ENCODE assay signal across 9 cellular contexts in the genomic region with DNA sequence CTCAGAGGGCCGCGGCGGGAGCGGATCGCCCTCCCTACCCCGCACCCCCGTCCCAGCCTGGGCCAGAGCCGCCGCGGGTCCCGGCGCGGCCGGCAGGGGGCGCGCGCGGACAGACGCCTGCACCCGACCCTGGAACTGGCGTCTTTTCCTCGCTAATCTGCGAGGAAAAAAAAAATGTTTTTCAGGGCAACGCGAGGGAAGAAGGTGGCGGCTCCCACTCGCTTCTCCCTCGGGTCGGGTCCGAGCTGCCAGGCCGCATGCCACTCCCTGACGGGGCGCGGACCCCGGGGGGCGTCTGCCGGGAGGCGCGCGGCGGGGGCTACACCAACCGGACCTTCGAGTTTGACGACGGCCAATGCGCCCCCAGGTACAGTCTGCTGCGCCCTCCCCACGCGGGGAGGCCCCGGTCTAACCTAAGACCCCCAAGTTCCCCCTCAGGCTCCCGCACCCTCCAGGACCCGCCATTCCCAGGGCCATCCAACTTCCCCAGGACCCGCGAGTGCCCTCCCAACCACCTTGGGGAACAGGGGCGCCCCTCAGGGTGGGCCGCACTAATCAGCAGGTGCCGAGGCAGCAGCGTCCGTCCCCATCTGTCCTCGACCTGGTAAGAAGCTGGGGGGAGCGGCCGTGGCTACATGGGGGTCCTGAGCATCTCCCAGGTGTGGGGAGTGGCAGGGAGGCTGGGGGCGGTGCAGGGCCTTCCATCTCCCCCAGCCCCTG. TPM values are rescaled to one million over a fixed set of nuclear protein-coding genes. Genes with fewer than 3 reads are reported as not detected.
DNase-seq lines count a peak whose midpoint lies in the region; ATAC-seq, FAIRE-seq and TF ChIP-seq lines count a peak whose summit lies in the region.
"Had no signal": no experiment of that assay in that cellular context is flagged by ENCODE, and none has a peak within 500 bp of the region (broad histone marks: within the 10 kb centered on the region; RNA-seq: fewer than 3 reads in every experiment).

TSS of gene KCNT1 (plus strand) at position 184 of the 720 bp plus-strand sequence. CDS start at position 258, 74 bp downstream.

- in situ Hi-C loops in IMR-90 (cut with MboI; ENCODE audit: low sequenced_read_pairs) = loop anchor here (10.0 kb wide), 1 partner anchor 423 kb away; no protein-coding TSS in a partner anchor

- H3K79me1 ChIP-seq in IMR-90 (ENCODE audit: low read depth in 1 of 2, low read length in 2 of 2) = no peaks in the 10 kb centered on the region

- H2BK15ac ChIP-seq in IMR-90 (ENCODE audit: low read depth, low read length) = no peak within 1 kb of the TSS

- intact Hi-C loops in IMR-90 (cut with micrococcal nuclease) = loop anchor here (5.0 kb wide), 1 partner anchor 260 kb away; the partner anchor contains the start of gene UBAC1
- intact Hi-C loops in MCF 10A (cut with micrococcal nuclease) = loop anchor here (10.0 kb wide), 1 partner anchor 97 kb away; no protein-coding TSS in a partner anchor
- intact Hi-C loops in kidney (cut with DNase I) = no loop called here
- intact Hi-C loops in lower leg skin (cut with DNase I; ENCODE audit: low total_unique reads) = no loop called here

- dilution Hi-C loops in IMR-90 (cut with HindIII; ENCODE audit: low sequenced_read_pairs, unreplicated experiment) = no loop called here

- H3K9me3 ChIP-seq in IMR-90 (ENCODE audit: control insufficient read depth, insufficient read depth, low read length) = no peaks in the 10 kb centered on the region
- H3K9me3 ChIP-seq in kidney (ENCODE audit: control insufficient read depth in 1 of 2, low read length in 2 of 2) = no peaks in the 10 kb centered on the region

- H2AK5ac ChIP-seq in IMR-90 (ENCODE audit: low read depth, low read length) = no peak within 1 kb of the TSS

- no TSS peak for BruUV-seq in IMR-90 (replicated peaks; lab: Mats Ljungman, UMichigan)
- no TSS peak for BruUV-seq in MCF 10A (replicated peaks; lab: Mats Ljungman, UMichigan)

- H3K18ac ChIP-seq in IMR-90 (ENCODE audit: low read depth, low read length) = no peak within 1 kb of the TSS

- H3K27me3 ChIP-seq in IMR-90 (ENCODE audit: control insufficient read depth, insufficient read depth, low read length) = peaks cover 18% of the 10 kb centered on the region; the same call in 1 of the 2 replicates

- no peak within 1 kb of the TSS for H4K91ac ChIP-seq in IMR-90 (ENCODE audit: insufficient read depth, low read depth, low read length)

- H3K4me3 Mint-ChIP-seq in MCF 10A (ENCODE audit: unreplicated experiment) = no peak within 1 kb of the TSS
- H3K4me3 Mint-ChIP-seq: activated naive CD8-positive, alpha-beta T cell had no signal

- H3K4me1 Mint-ChIP-seq in MCF 10A (ENCODE audit: insufficient read depth, unreplicated experiment) = no peaks in the 10 kb centered on the region

- H2AK9ac ChIP-seq in IMR-90 (replicated peaks; ENCODE audit: low read depth, low read length, poor library complexity) = peak within 1 kb of the TSS; percentile 42

- H4K20me1 ChIP-seq in IMR-90 (ENCODE audit: insufficient read depth, low read length) = no peaks in the 10 kb centered on the region

- H3K56ac ChIP-seq in IMR-90 (ENCODE audit: extremely low read depth, insufficient read depth, low read length) = no peak within 1 kb of the TSS

- no peak within 1 kb of the TSS for H3K14ac ChIP-seq in IMR-90 (replicated peaks; ENCODE audit: low read depth, low read length)

- no peaks in the 10 kb centered on the region for H3K9me1 ChIP-seq in IMR-90 (ENCODE audit: insufficient read depth, low read length)

- H3K9me3 Mint-ChIP-seq in MCF 10A (ENCODE audit: unreplicated experiment) = no peaks in the 10 kb centered on the region

- no peak within 1 kb of the TSS for H2BK5ac ChIP-seq in IMR-90 (ENCODE audit: low read depth, low read length, poor library complexity, severe bottlenecking)

- H3K4ac ChIP-seq in IMR-90 (ENCODE audit: low read depth, low read length) = no peak within 1 kb of the TSS

- peak within 1 kb of the TSS; percentile 86 for H2AFZ ChIP-seq in IMR-90 (replicated peaks; ENCODE audit: low read length, poor library complexity)

- H2BK120ac ChIP-seq in IMR-90 (ENCODE audit: low read depth, low read length) = no peak within 1 kb of the TSS

- H3K27ac ChIP-seq in IMR-90 (ENCODE audit: insufficient read depth, low read length) (no peak within 1 kb of the TSS), kidney (ENCODE audit: low read depth in 2 of 2, low read length in 2 of 2) (no peak within 1 kb of the TSS)

- H3K4me2 ChIP-seq in IMR-90 (ENCODE audit: low read depth, low read length) = peak within 1 kb of the TSS; percentile 68

- peak; percentile 12 for DNase-seq in DMS79 (lab: John Stamatoyannopoulos, UW)
- DNase-seq in IMR-90 = peak; percentile 13
- peak; percentile 59 for DNase-seq in UCSD-AML1 (lab: John Stamatoyannopoulos, UW; ENCODE audit: unreplicated experiment)
- DNase-seq in MCF 10A (ENCODE audit: unreplicated experiment) = peak; percentile 54
- no peak for DNase-seq in kidney
- DNase-seq in stimulated activated CD4-positive, alpha-beta T cell treated with anti-CD3 and anti-CD28 coated beads, Interleukin-4, amount 100 ng/mL, for 24 hours = peak; percentile 47
- no peak for DNase-seq in lower leg skin (ENCODE audit: low spot score in 2 of 2)
- no peak for DNase-seq in mesenteric fat pad (ENCODE audit: low spot score)

- CTCF ChIA-PET in IMR-90 (lab: Yijun Ruan, JAX) = no interaction called here
- CTCF ChIA-PET in MCF 10A (lab: Yijun Ruan, JAX) = interaction anchor here (0.7 to 1.8 kb wide), 6 partner anchors 8 to 260 kb away, joined by 3 to 7 read pairs (median 4); no protein-coding TSS in a partner anchor

- POLR2A ChIA-PET in IMR-90 (lab: Charles Lee; ENCODE audit: unreplicated experiment) (no interaction called here), MCF 10A (lab: Yijun Ruan, JAX) (interaction anchor here (0.8 kb wide), 1 partner anchor 10 kb away, joined by 6 read pairs; no protein-coding TSS in a partner anchor)

- H2BK20ac ChIP-seq in IMR-90 (ENCODE audit: low read depth, low read length) = no peak within 1 kb of the TSS

- H4K5ac ChIP-seq in IMR-90 (ENCODE audit: low read depth, low read length) = no peak within 1 kb of the TSS

- 3% methylated on average over 23 of the region's 63 CpGs; no CpG with 5 or more reads in 1 of the 2 experiments for WGBS in IMR-90 (ENCODE audit: extremely low coverage in 2 of 2, insufficient read length in 1 of 2), 2 experiments
- WGBS in lower leg skin, 2 donors = 10 to 12% methylated on average over 41 to 59 of the region's 63 CpGs

- no peak within 1 kb of the TSS for H4K8ac ChIP-seq in IMR-90 (ENCODE audit: low read depth in 2 of 2, low read length in 2 of 2)

- TF ChIP-seq RAD21 in IMR-90 (IDR thresholded peaks at IDR 0.05; ENCODE audit: low read length) = peak; percentile 65

- no peak within 1 kb of the TSS for H3K27ac Mint-ChIP-seq in MCF 10A (ENCODE audit: low read depth, unreplicated experiment)
- H3K27ac Mint-ChIP-seq: activated naive CD8-positive, alpha-beta T cell had no signal

- FAIRE-seq in kidney (lab: Jason Lieb, UNC) = no peak

- H3K9ac ChIP-seq in IMR-90 (ENCODE audit: low read depth, low read length) (no peak within 1 kb of the TSS), kidney (ENCODE audit: low read length in 2 of 2) (no peak within 1 kb of the TSS)

- H3K23ac ChIP-seq in IMR-90 (ENCODE audit: low read depth, low read length) = no peak within 1 kb of the TSS

- TF ChIP-seq CTCF in IMR-90 (conservative IDR thresholded peaks at IDR 0.05; ENCODE audit: low read depth, low read length) = peak; percentile 92
- peak; percentile 94 for TF ChIP-seq CTCF in MCF 10A (IDR thresholded peaks at IDR 0.05; ENCODE audit: unreplicated experiment)
- peak; percentile 68 for TF ChIP-seq CTCF in kidney (IDR thresholded peaks at IDR 0.05; ENCODE audit: borderline replicate concordance, extremely low read depth, insufficient read depth)
- no peak for TF ChIP-seq CTCF in lower leg skin (IDR thresholded peaks at IDR 0.05)

- peak; percentile 95 for ATAC-seq in IMR-90 (ENCODE audit: low read depth)

- H3K4me1 ChIP-seq in IMR-90 (ENCODE audit: control insufficient read depth, insufficient read depth, low read length) (peaks cover 1% of the 10 kb centered on the region; the same call in 1 of the 2 replicates), kidney (ENCODE audit: control insufficient read depth in 1 of 2, insufficient read depth in 1 of 2, low read depth in 1 of 2, low read length in 2 of 2) (no peaks in the 10 kb centered on the region)

- no peaks in the 10 kb centered on the region for H3K27me3 Mint-ChIP-seq in MCF 10A (ENCODE audit: insufficient read depth, unreplicated experiment)
- H3K27me3 Mint-ChIP-seq: activated naive CD8-positive, alpha-beta T cell had no signal

- TF ChIP-seq POLR2A in IMR-90 (IDR thresholded peaks at IDR 0.05; ENCODE audit: low read depth, low read length) = no peak
- TF ChIP-seq POLR2A in lower leg skin (IDR thresholded peaks at IDR 0.05) = no peak

- H3K36me3 ChIP-seq in IMR-90 (ENCODE audit: control insufficient read depth, insufficient read depth, low read length) = no peaks in the 10 kb centered on the region
- H3K36me3 ChIP-seq in kidney (ENCODE audit: control insufficient read depth in 1 of 2, insufficient read depth in 2 of 2, low read length in 2 of 2) = no peaks in the 10 kb centered on the region

- no peaks in the 10 kb centered on the region for H3K36me3 Mint-ChIP-seq in MCF 10A (ENCODE audit: insufficient read depth, unreplicated experiment)
- H3K36me3 Mint-ChIP-seq: activated naive CD8-positive, alpha-beta T cell had no signal

- H3K4me3 ChIP-seq in IMR-90 (ENCODE audit: insufficient read depth, low read depth, low read length) (no peak within 1 kb of the TSS), kidney (ENCODE audit: low read length in 2 of 2) (no peak within 1 kb of the TSS), lower leg skin (ENCODE audit: low read depth, poor library complexity, severe bottlenecking) (no peak within 1 kb of the TSS)

TF ChIP-seq in IMR-90, 13 proteins besides CTCF, POLR2A, EP300 and RAD21:
- TF ChIP-seq MAZ (IDR thresholded peaks at IDR 0.05; ENCODE audit: borderline replicate concordance, low read depth, low read length) (peak; percentile 48; the same call in 1 of the 2 replicates), MXI1 (IDR thresholded peaks at IDR 0.05; ENCODE audit: borderline replicate concordance, low read depth, low read length) (no peak), SMC3 (IDR thresholded peaks at IDR 0.05; ENCODE audit: low read depth, low read length) (peak; percentile 51), BHLHE40 (IDR thresholded peaks at IDR 0.05; ENCODE audit: low read depth, low read length) (0 out of 2 replicates have a peak, but pooled peaks have one; percentile 7)

RNA-seq across cellular contexts. Expression of gene KCNT1, which starts in this region (rescaled TPM):
- total RNA-seq in IMR-90 (2012; rRNA removed) = not detected in 2 replicates
- polyA plus RNA-seq in IMR-90 (2012; rRNA removed) = not detected in 2 replicates
- polyA plus RNA-seq in IMR-90 (2012; cell fraction: cytosol; rRNA removed) = not detected in 2 replicates
- 0.02 TPM in 1 of 2 replicates, not detected in the other for polyA plus RNA-seq in IMR-90 (2012; cell fraction: nucleus; rRNA removed; ENCODE audit: low replicate concordance)
- total RNA-seq in MCF 10A (2022) = not detected in 2 replicates
- total RNA-seq in kidney = not detected
- 0.15 TPM for polyA plus RNA-seq in kidney (ENCODE audit: insufficient read depth, low read depth, low replicate concordance)
- under 1 TPM in 1 of 4 donors, not detected in 3; 0.10 TPM for total RNA-seq in lower leg skin
- total RNA-seq in mesenteric fat pad = 0.06 TPM

Comparison
In these comparisons a context has a peak if more than half of its experiments do, and no peak if none do; other contexts are left out.
1. Peak in DNase-seq, ATAC-seq and H3K4me2 ChIP-seq in IMR-90; RNA of the gene not detected or under 1 TPM.
2. Peak in DNase-seq in MCF 10A; RNA of the gene not detected or under 1 TPM.
3. DNase-seq: peak in DMS79 (single experiment), UCSD-AML1 (single experiment) and stimulated activated CD4-positive, alpha-beta T cell treated with anti-CD3 and anti-CD28 coated beads, Interleukin-4, amount 100 ng/mL, for 24 hours (single experiment); none in kidney (single experiment), lower leg skin (0 of 2) and mesenteric fat pad (single experiment).
4. CTCF ChIP-seq: peak in IMR-90 (single experiment), MCF 10A (single experiment) and kidney (single experiment); none in lower leg skin (0 of 3).
5. intact Hi-C loops: an anchor here in IMR-90 (5.0 kb wide) and MCF 10A (10.0 kb wide); none called in kidney and lower leg skin.